Comparison of ENCODE assay signal across 9 cellular contexts in genomic region chr5:53430618-53431252, GRCh38. TPM values are rescaled to one million over a fixed set of nuclear protein-coding genes. Genes with fewer than 3 reads are reported as not detected.
DNase-seq lines count a peak whose midpoint lies in the region; ATAC-seq, FAIRE-seq and TF ChIP-seq lines count a peak whose summit lies in the region.
"Had no signal": no experiment of that assay in that cellular context is flagged by ENCODE, and none has a peak within 500 bp of the region (broad histone marks: within the 10 kb centered on the region; RNA-seq: fewer than 3 reads in every experiment).

No MANE protein-coding gene starts in this region.

- no peak overlapping the region for H3K27ac ChIP-seq in lung (ENCODE audit: low read depth in 1 of 2, low read length in 1 of 2)

- TF ChIP-seq CTCF in LNCAP (IDR thresholded peaks at IDR 0.05) (peak; percentile 63), bronchial epithelial cell (IDR thresholded peaks at IDR 0.05; ENCODE audit: insufficient read depth, low read length, severe bottlenecking) (peak; percentile 53), lung (IDR thresholded peaks at IDR 0.05; ENCODE audit: control extremely low read depth, extremely low read depth) (peak; percentile 17)

- DNase-seq in COLO829 (ENCODE audit: low spot score) (peak; percentile 38), bronchial epithelial cell (ENCODE audit: low read depth) (peak; percentile 73), lung (ENCODE audit: low spot score) (no peak), GM12892 (ENCODE audit: insufficient read length) (no peak), HK-2 (ENCODE audit: unreplicated experiment) (no peak)
- DNase-seq in stimulated activated CD4-positive, alpha-beta T cell treated with anti-CD3 and anti-CD28 coated beads, Interleukin-2, amount 100 ng/mL, for 24 hours, result no peak
- DNase-seq: naive B cell had no signal

- H3K36me3 ChIP-seq in bronchial epithelial cell (ENCODE audit: control insufficient read depth, insufficient read depth, low read length) (no peaks in the 10 kb centered on the region), lung (ENCODE audit: control insufficient read depth in 2 of 2, insufficient read depth in 2 of 2, low read length in 2 of 2) (no peaks in the 10 kb centered on the region)

- no peak for ATAC-seq in lung (ENCODE audit: insufficient read depth, low FRiP score)
- ATAC-seq in HG03432 (IDR thresholded peaks at IDR 0.05; ENCODE audit: unreplicated experiment), result no peak

- no peak overlapping the region for H3K4me3 ChIP-seq in bronchial epithelial cell (ENCODE audit: low read depth, low read length)
- H3K4me3 ChIP-seq in lung, result no peak overlapping the region

- FAIRE-seq in bronchial epithelial cell (lab: Jason Lieb, UNC) (no peak), GM12892 (lab: Jason Lieb, UNC) (no peak)

- H3K9me3 ChIP-seq in lung (ENCODE audit: control insufficient read depth in 2 of 2, insufficient read depth in 1 of 2, low read length in 1 of 2), result no peaks in the 10 kb centered on the region

- H3K27me3 ChIP-seq in bronchial epithelial cell (ENCODE audit: control insufficient read depth, insufficient read depth, low read length) (no peaks in the 10 kb centered on the region), lung (ENCODE audit: control insufficient read depth, insufficient read depth) (no peaks in the 10 kb centered on the region)

- WGBS in lung, 2 donors, result 74 to 82% methylated on average over 5 of the region's 5 CpGs

- H3K4me1 ChIP-seq in lung (ENCODE audit: control insufficient read depth in 2 of 2, insufficient read depth in 2 of 2, low read length in 2 of 2), result no peaks in the 10 kb centered on the region

- TF ChIP-seq POLR2A in GM12892 (IDR thresholded peaks at IDR 0.05; ENCODE audit: low read depth, low read length), result no peak

RNA-seq across cellular contexts. Expression of gene FST, which starts 49.7 kb away (rescaled TPM):
- 12.8 and 85.0 TPM in 2 replicates for total RNA-seq in bronchial epithelial cell
- total RNA-seq in lung, result 1 to 10 TPM; 2.0 to 3.9 TPM
- polyA plus RNA-seq in lung, result 1 to 10 TPM; 1.5 to 3.2 TPM
- not detected for polyA plus RNA-seq in GM12892 (2012; ENCODE audit: missing spikeins)

Comparison
In these comparisons a context has a peak if more than half of its experiments do, and no peak if none do; other contexts are left out.
1. DNase-seq: peak in COLO829 (single experiment) and bronchial epithelial cell (single experiment); none in lung (single experiment), stimulated activated CD4-positive, alpha-beta T cell treated with anti-CD3 and anti-CD28 coated beads, Interleukin-2, amount 100 ng/mL, for 24 hours (0 of 2), GM12892 (single experiment) and HK-2 (single experiment).
2. Peak in every context shown above with its lines, with median percentiles within 50 percentile points of each other: CTCF ChIP-seq.